Comparison of ENCODE assay signal across 14 cellular contexts in genomic region chr1:154629160-154630073, GRCh38. TPM values are rescaled to one million over a fixed set of nuclear protein-coding genes. Genes with fewer than 3 reads are reported as not detected.
DNase-seq lines count a peak whose midpoint lies in the region; ATAC-seq and TF ChIP-seq lines count a peak whose summit lies in the region.
"Had no signal": no experiment of that assay in that cellular context is flagged by ENCODE, and none has a peak within 500 bp of the region (broad histone marks: within the 10 kb centered on the region; RNA-seq: fewer than 3 reads in every experiment).

No MANE protein-coding gene starts in this region.

- H3K36me3 ChIP-seq in OCI-LY1 (ENCODE audit: insufficient read depth, low read length): peaks cover 7% of the 10 kb centered on the region
- peaks cover 2 to 8% of the 10 kb centered on the region in 2 donors for H3K36me3 ChIP-seq in neuronal stem cell (replicated peaks in 1 of 2; ENCODE audit: control insufficient read depth in 2 of 2, insufficient read depth in 2 of 2, low read length in 2 of 2)
- H3K36me3 ChIP-seq in brain microvascular endothelial cell (replicated peaks): no peaks in the 10 kb centered on the region
- H3K36me3 ChIP-seq: prostate gland had no signal

- H3K23ac ChIP-seq in neuronal stem cell (ENCODE audit: low read depth, low read length, poor library complexity): no peak overlapping the region

- H2BK15ac ChIP-seq in neuronal stem cell (ENCODE audit: low read length): no peak overlapping the region

- peaks cover 19% of the 10 kb centered on the region for H3K4me1 Mint-ChIP-seq in T-helper 1 cell treated with Interleukin-12 subunit alpha and Interleukin-12 subunit beta and Interleukin-4 antibody, amounts not matched to agents 30 μg/mL and 1 μg/mL, for 36 hours (ENCODE audit: low read depth)
- H3K4me1 Mint-ChIP-seq in dendritic cell treated with granulocyte-macrophage colony-stimulating factor and Interleukin-4, amounts not matched to agents 40 ng/mL and 50 ng/mL, for 4 days (ENCODE audit: low read depth): peaks cover 19% of the 10 kb centered on the region

- peaks cover 20% of the 10 kb centered on the region for H3K4me1 ChIP-seq in OCI-LY1 (ENCODE audit: insufficient read depth, low read length, severe bottlenecking)
- H3K4me1 ChIP-seq in neuronal stem cell (ENCODE audit: control insufficient read depth in 2 of 2, insufficient read depth in 1 of 2, low read depth in 1 of 2, low read length in 2 of 2): peaks cover 3 to 4% of the 10 kb centered on the region in 2 donors

- H3K9me3 Mint-ChIP-seq in T-helper 1 cell treated with Interleukin-12 subunit alpha and Interleukin-12 subunit beta and Interleukin-4 antibody, amounts not matched to agents 30 μg/mL and 1 μg/mL, for 36 hours: peaks cover 17% of the 10 kb centered on the region
- no peaks in the 10 kb centered on the region for H3K9me3 Mint-ChIP-seq in dendritic cell treated with granulocyte-macrophage colony-stimulating factor and Interleukin-4, amounts not matched to agents 40 ng/mL and 50 ng/mL, for 4 days

- no peaks in the 10 kb centered on the region for H4K20me1 ChIP-seq in OCI-LY1 (ENCODE audit: insufficient read depth, low read length)

- no peak overlapping the region for H3K4ac ChIP-seq in neuronal stem cell (ENCODE audit: low read length)

- intact Hi-C loops in dendritic cell treated with granulocyte-macrophage colony-stimulating factor and Interleukin-4, amounts not matched to agents 40 ng/mL and 50 ng/mL, for 4 days (cut with micrococcal nuclease): no loop called here

- H3K9ac ChIP-seq in OCI-LY1 (ENCODE audit: low read length) (no peak overlapping the region), neuronal stem cell (ENCODE audit: low read depth, low read length, poor library complexity) (no peak overlapping the region)

- H2AK5ac ChIP-seq in neuronal stem cell (ENCODE audit: low read depth, low read length): no peak overlapping the region

- WGBS in neuronal stem cell (ENCODE audit: extremely low coverage in 2 of 2, insufficient read length in 2 of 2, insufficient replicate concordance in 1 of 2), 2 donors: 100% methylated on average over 1 of the region's 2 CpGs; no CpG with 5 or more reads in 1 of the 2 donors

- no peak overlapping the region for H3K14ac ChIP-seq in neuronal stem cell (ENCODE audit: low read length)

- H3K27me3 Mint-ChIP-seq in T-helper 1 cell treated with Interleukin-12 subunit alpha and Interleukin-12 subunit beta and Interleukin-4 antibody, amounts not matched to agents 30 μg/mL and 1 μg/mL, for 36 hours (ENCODE audit: low read depth): peaks cover 29% of the 10 kb centered on the region
- H3K27me3 Mint-ChIP-seq in dendritic cell treated with granulocyte-macrophage colony-stimulating factor and Interleukin-4, amounts not matched to agents 40 ng/mL and 50 ng/mL, for 4 days: peaks cover 17% of the 10 kb centered on the region

- no peak overlapping the region for H3K4me3 Mint-ChIP-seq in T-helper 1 cell treated with Interleukin-12 subunit alpha and Interleukin-12 subunit beta and Interleukin-4 antibody, amounts not matched to agents 30 μg/mL and 1 μg/mL, for 36 hours
- H3K4me3 Mint-ChIP-seq in dendritic cell treated with granulocyte-macrophage colony-stimulating factor and Interleukin-4, amounts not matched to agents 40 ng/mL and 50 ng/mL, for 4 days: no peak overlapping the region

- no peaks in the 10 kb centered on the region for H3F3A ChIP-seq in OCI-LY1 (ENCODE audit: insufficient read depth, low read length)

- peaks cover 10% of the 10 kb centered on the region for H3K79me1 ChIP-seq in neuronal stem cell (ENCODE audit: low read depth, low read length)

- no peak overlapping the region for H3K4me2 ChIP-seq in OCI-LY1 (ENCODE audit: low read length)
- H3K4me2 ChIP-seq in neuronal stem cell (ENCODE audit: insufficient read depth, low read length, poor library complexity, severe bottlenecking): no peak overlapping the region

- no peak overlapping the region for H3K18ac ChIP-seq in neuronal stem cell (ENCODE audit: low read length)

- H4K91ac ChIP-seq in neuronal stem cell (ENCODE audit: low read depth, low read length, poor library complexity): no peak overlapping the region

- no peak for ATAC-seq in GM19351 (IDR thresholded peaks at IDR 0.05; ENCODE audit: unreplicated experiment)

- DNase-seq in T-helper 1 cell (no peak), neuronal stem cell (ENCODE audit: low spot score) (no peak), NCI-H510A (lab: John Stamatoyannopoulos, UW) (no peak), brain microvascular endothelial cell (no peak)
- DNase-seq: activated CD4-positive, CD25-positive, alpha-beta regulatory T cell; DMS53; NCI-H2227 treated with DMSO at 0.1 percent for 48 hours; stimulated activated CD4-positive, alpha-beta T cell treated with anti-CD3 and anti-CD28 coated beads, Interleukin-1b, Interleukin-23, amount 100 ng/mL, for 48 hours had no signal

- H2BK12ac ChIP-seq in neuronal stem cell (ENCODE audit: low read length): no peak overlapping the region

- in situ Hi-C loops in brain microvascular endothelial cell (cut with HindIII; ENCODE audit: low pct_ligation_motif_present, low sequenced_read_pairs): no loop called here

- no peak overlapping the region for H4K8ac ChIP-seq in neuronal stem cell (ENCODE audit: low read depth, low read length)

- H3K9me3 ChIP-seq in OCI-LY1 (ENCODE audit: low read length) (no peaks in the 10 kb centered on the region), neuronal stem cell (replicated peaks in 1 of 2; ENCODE audit: control insufficient read depth in 2 of 2, insufficient read depth in 1 of 2, low read depth in 1 of 2, low read length in 2 of 2) (peaks cover 0 to 14% of the 10 kb centered on the region in 2 donors)
- H3K9me3 ChIP-seq: prostate gland had no signal

- no peak overlapping the region for H2BK120ac ChIP-seq in neuronal stem cell (ENCODE audit: low read depth, low read length)

- H3K79me2 ChIP-seq in OCI-LY1 (ENCODE audit: insufficient read depth, low read length): peaks cover 29% of the 10 kb centered on the region

- H2BK5ac ChIP-seq in neuronal stem cell (ENCODE audit: low read length): no peak overlapping the region

- H2AFZ ChIP-seq in OCI-LY1 (ENCODE audit: low read length) (peak overlapping the region; percentile 86), neuronal stem cell (ENCODE audit: low read length) (peak overlapping the region; percentile 90)

- H3K27ac ChIP-seq in OCI-LY1 (ENCODE audit: low read depth, low read length, poor library complexity, severe bottlenecking) (no peak overlapping the region), neuronal stem cell (replicated peaks; ENCODE audit: low read length) (no peak overlapping the region), brain microvascular endothelial cell (no peak overlapping the region)
- H3K27ac ChIP-seq: prostate gland had no signal

- H3K9me2 ChIP-seq in OCI-LY1 (ENCODE audit: low read depth, low read length): no peaks in the 10 kb centered on the region

- peak overlapping the region; percentile 76 for H3K27ac Mint-ChIP-seq in T-helper 1 cell treated with Interleukin-12 subunit alpha and Interleukin-12 subunit beta and Interleukin-4 antibody, amounts not matched to agents 30 μg/mL and 1 μg/mL, for 36 hours
- peak overlapping the region; percentile 10 for H3K27ac Mint-ChIP-seq in dendritic cell treated with granulocyte-macrophage colony-stimulating factor and Interleukin-4, amounts not matched to agents 40 ng/mL and 50 ng/mL, for 4 days

- H3K36me3 Mint-ChIP-seq in T-helper 1 cell treated with Interleukin-12 subunit alpha and Interleukin-12 subunit beta and Interleukin-4 antibody, amounts not matched to agents 30 μg/mL and 1 μg/mL, for 36 hours (ENCODE audit: low read depth): peaks cover 9% of the 10 kb centered on the region
- peaks cover 14% of the 10 kb centered on the region for H3K36me3 Mint-ChIP-seq in dendritic cell treated with granulocyte-macrophage colony-stimulating factor and Interleukin-4, amounts not matched to agents 40 ng/mL and 50 ng/mL, for 4 days (ENCODE audit: low read depth)

- no peaks in the 10 kb centered on the region; the same call in 1 of the 2 replicates for H3K27me3 ChIP-seq in OCI-LY1 (ENCODE audit: insufficient read depth, low read length)
- no peaks in the 10 kb centered on the region for H3K27me3 ChIP-seq in neuronal stem cell (ENCODE audit: control insufficient read depth in 3 of 3, insufficient read depth in 3 of 3, low read depth in 1 of 3, low read length in 3 of 3)
- H3K27me3 ChIP-seq in brain microvascular endothelial cell (replicated peaks): no peaks in the 10 kb centered on the region

- H3K4me3 ChIP-seq in OCI-LY1 (ENCODE audit: low read depth, low read length, poor library complexity, severe bottlenecking): no peak overlapping the region
- H3K4me3 ChIP-seq in neuronal stem cell (ENCODE audit: low read length in 2 of 2): no peak overlapping the region
- H3K4me3 ChIP-seq in brain microvascular endothelial cell (ENCODE audit: low read depth, low read length): no peak overlapping the region
- H3K4me3 ChIP-seq: lung, prostate gland had no signal

- TF ChIP-seq CTCF in OCI-LY1 (IDR thresholded peaks at IDR 0.05; ENCODE audit: low read length): no peak
- TF ChIP-seq CTCF in brain microvascular endothelial cell (IDR thresholded peaks at IDR 0.05; ENCODE audit: low read depth, low read length, missing control alignments): no peak

RNA-seq across cellular contexts. Expression of gene ADAR, which starts 21.4 kb away (rescaled TPM):
- 63.7 TPM for polyA plus RNA-seq in neuronal stem cell (2013, experiment 1 of 2)
- polyA plus RNA-seq in neuronal stem cell (2013, experiment 2 of 2): 66.8 TPM
